In the genomic region with DNA sequence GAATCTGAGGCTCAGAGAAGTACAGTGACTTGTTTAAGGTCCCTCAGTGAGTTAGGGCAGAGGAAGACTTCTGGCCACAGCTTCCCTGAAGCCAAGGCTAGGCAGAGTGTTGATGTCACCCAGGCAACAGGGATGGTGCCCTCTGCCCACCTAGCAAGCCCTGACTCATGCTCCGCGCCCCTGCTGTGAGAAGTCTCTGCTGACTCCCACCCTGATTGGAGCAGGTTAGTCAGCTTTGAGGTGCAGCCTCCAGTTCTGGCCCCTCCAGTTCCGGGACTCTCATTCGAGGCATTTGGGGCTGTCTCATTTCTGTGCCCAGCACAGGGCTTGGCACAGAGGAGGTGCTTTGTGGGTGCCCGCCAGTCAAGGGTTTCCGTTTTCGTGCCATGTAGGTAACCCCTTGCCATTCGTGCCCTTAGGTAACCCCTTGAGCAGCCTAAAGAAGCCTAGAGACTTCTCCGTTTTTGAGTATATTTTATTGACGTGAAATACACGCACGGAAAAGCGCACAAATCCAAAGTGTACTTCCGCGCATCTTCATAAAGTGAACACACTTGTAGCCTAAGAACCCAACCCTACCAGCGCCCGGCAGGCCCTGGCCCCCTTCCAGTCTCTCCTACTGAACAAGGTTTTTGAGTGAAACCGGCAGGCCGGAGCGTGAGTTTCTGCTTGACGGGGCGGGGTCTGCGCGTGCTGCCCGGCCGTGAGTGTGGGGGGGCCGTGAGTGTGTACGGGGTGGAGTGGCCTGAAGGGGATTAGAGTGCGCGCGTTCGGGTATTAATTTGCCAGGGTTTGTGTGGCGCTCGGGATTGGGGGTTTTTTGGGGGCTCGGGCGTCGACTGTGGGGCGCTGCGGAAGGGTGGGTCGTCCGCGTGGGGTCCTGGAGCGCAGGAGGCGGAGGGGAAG, we compare ENCODE assay signal across 9 cellular contexts. TPM values are rescaled to one million over a fixed set of nuclear protein-coding genes. Genes with fewer than 3 reads are reported as not detected.
A peak's percentile ranks its signal among the peaks of the same experiment; 100 is the strongest.
DNase-seq lines count a peak whose midpoint lies in the region; ATAC-seq, FAIRE-seq and TF ChIP-seq lines count a peak whose summit lies in the region.
"Not testable (repeated sequence)": the region's sequence is repeated elsewhere in the genome, so short reads cannot be mapped to it uniquely, and the experiment has no call there.
"Had no signal": no experiment of that assay in that cellular context is flagged by ENCODE, and none has a peak within 500 bp of the region (broad histone marks: within the 10 kb centered on the region; RNA-seq: fewer than 3 reads in every experiment).

No MANE protein-coding gene starts in this region.

- not testable (repeated sequence) for H3K79me2 ChIP-seq in smooth muscle cell (ENCODE audit: low read depth)

- not testable (repeated sequence) for H3F3A ChIP-seq in smooth muscle cell (ENCODE audit: low read depth)

- H3K4me3 ChIP-seq in A673 (ENCODE audit: low read depth, low read length, poor library complexity, severe bottlenecking) (peak overlapping the region; percentile 39), bronchial epithelial cell (ENCODE audit: low read depth, low read length) (peak overlapping the region; percentile 22), smooth muscle cell (peak overlapping the region; percentile 37)
- H3K4me3 ChIP-seq in Panc1 (ENCODE audit: low read depth in 2 of 2, low read length in 2 of 2), result not testable (repeated sequence)

- H3K27me3 ChIP-seq in A673 (replicated peaks; ENCODE audit: insufficient read depth, low read depth, low read length, poor library complexity); Panc1 (ENCODE audit: control insufficient read depth, insufficient read depth, low read length); bronchial epithelial cell (ENCODE audit: control insufficient read depth, insufficient read depth, low read length); smooth muscle cell (ENCODE audit: low read depth): not testable (repeated sequence)

- not testable (repeated sequence) for H3K9me3 ChIP-seq in A673 (ENCODE audit: low read depth, low read length, poor library complexity, severe bottlenecking); Panc1 (ENCODE audit: control insufficient read depth, insufficient read depth, low read depth, low read length); smooth muscle cell (replicated peaks; ENCODE audit: low read depth)

- H3K36me3 ChIP-seq in A673 (ENCODE audit: insufficient read depth, low read length, poor library complexity, severe bottlenecking); Panc1 (ENCODE audit: control insufficient read depth, insufficient read depth, low read length); bronchial epithelial cell (ENCODE audit: control insufficient read depth, insufficient read depth, low read length); smooth muscle cell (ENCODE audit: low read depth): not testable (repeated sequence)

- TF ChIP-seq CTCF in A673 (conservative IDR thresholded peaks at IDR 0.05; ENCODE audit: low read depth, low read length); Panc1 (IDR thresholded peaks at IDR 0.05); bronchial epithelial cell (IDR thresholded peaks at IDR 0.05; ENCODE audit: insufficient read depth, low read length, severe bottlenecking); smooth muscle cell (IDR thresholded peaks at IDR 0.05; ENCODE audit: borderline replicate concordance, insufficient read depth, poor library complexity, severe bottlenecking): not testable (repeated sequence)

- H3K9ac ChIP-seq in smooth muscle cell (ENCODE audit: low read depth), result not testable (repeated sequence)

- H3K4me2 ChIP-seq in smooth muscle cell, result not testable (repeated sequence)

- not testable (repeated sequence) for BruUV-seq in A673 (replicated peaks; lab: Mats Ljungman, UMichigan); Panc1 (replicated peaks; lab: Mats Ljungman, UMichigan)

- not testable (repeated sequence) for H3K4me1 ChIP-seq in A673 (ENCODE audit: insufficient read depth, low read length, poor library complexity, severe bottlenecking); Panc1 (ENCODE audit: control insufficient read depth, insufficient read depth, low read length); smooth muscle cell (ENCODE audit: low read depth)

- POLR2A ChIA-PET in A673 (lab: Charles Lee; ENCODE audit: low non-redundant PET); Panc1 (lab: Charles Lee): not testable (repeated sequence)

- not testable (repeated sequence) for H4K20me1 ChIP-seq in smooth muscle cell (ENCODE audit: low read depth)

- in situ Hi-C loops in Panc1 (cut with HindIII; ENCODE audit: low pct_unique_long_range_greater_than_20kb, low sequenced_read_pairs), result not testable (repeated sequence)

- ATAC-seq in GM18909 (IDR thresholded peaks at IDR 0.05; ENCODE audit: poor library complexity, unreplicated experiment), result peak; percentile 27
- peak; percentile 11 for ATAC-seq in GM21786 (IDR thresholded peaks at IDR 0.05; ENCODE audit: unreplicated experiment)
- ATAC-seq in HG03097 (IDR thresholded peaks at IDR 0.05; ENCODE audit: low FRiP score, unreplicated experiment), result peak; percentile 21
- peak; percentile 78 for ATAC-seq in Panc1
- peak; percentile 71 for ATAC-seq in left lobe of liver

- intact Hi-C loops in A673 (cut with micrococcal nuclease; ENCODE audit: unreplicated experiment); Panc1 (cut with micrococcal nuclease; ENCODE audit: unreplicated experiment): not testable (repeated sequence)

- not testable (repeated sequence) for FAIRE-seq in bronchial epithelial cell (lab: Jason Lieb, UNC)

- DNase-seq in A673 (ENCODE audit: low spot score); Panc1 (ENCODE audit: low read depth, low spot score); bronchial epithelial cell (ENCODE audit: low read depth); left lobe of liver (ENCODE audit: low spot score); smooth muscle cell (lab: John Stamatoyannopoulos, UW; ENCODE audit: unreplicated experiment): not testable (repeated sequence)

- CTCF ChIA-PET in A673 (lab: Charles Lee); Panc1 (lab: Charles Lee): not testable (repeated sequence)

- not testable (repeated sequence) for H2AFZ ChIP-seq in smooth muscle cell (ENCODE audit: low read depth)

- WGBS in smooth muscle cell (ENCODE audit: low lambda C conversion rate), result no CpG with 5 or more reads among the region's 44 CpGs

- not testable (repeated sequence) for H3K27ac ChIP-seq in A673 (ENCODE audit: low read depth, low read length, poor library complexity, severe bottlenecking); Panc1 (ENCODE audit: low read length); smooth muscle cell (ENCODE audit: low read depth)

RNA-seq across cellular contexts. Expression of a gene that starts 16.9 kb away (rescaled TPM):
- not detected in 2 replicates for total RNA-seq in A673 (2021)
- 0.31 TPM for total RNA-seq in Panc1 (2021; ENCODE audit: unreplicated experiment)
- not detected for polyA plus RNA-seq in Panc1 (2012; ENCODE audit: insufficient read length)
- total RNA-seq in bronchial epithelial cell, result not detected in 2 replicates
- total RNA-seq in left lobe of liver, result 3.0 TPM
- not detected in 2 replicates for total RNA-seq in smooth muscle cell
- polyA plus RNA-seq in smooth muscle cell, result not detected in 2 replicates
- total RNA-seq: M059J had no signal

Comparison
In these comparisons a context has a peak if more than half of its experiments do, and no peak if none do; other contexts are left out.
1. ATAC-seq: peak in every context shown above with its lines; median percentile 78 in Panc1; 71 in left lobe of liver; 27 in GM18909; 21 in HG03097; 11 in GM21786.